ENCODE assay signal across 9 cellular contexts in the genomic region with DNA sequence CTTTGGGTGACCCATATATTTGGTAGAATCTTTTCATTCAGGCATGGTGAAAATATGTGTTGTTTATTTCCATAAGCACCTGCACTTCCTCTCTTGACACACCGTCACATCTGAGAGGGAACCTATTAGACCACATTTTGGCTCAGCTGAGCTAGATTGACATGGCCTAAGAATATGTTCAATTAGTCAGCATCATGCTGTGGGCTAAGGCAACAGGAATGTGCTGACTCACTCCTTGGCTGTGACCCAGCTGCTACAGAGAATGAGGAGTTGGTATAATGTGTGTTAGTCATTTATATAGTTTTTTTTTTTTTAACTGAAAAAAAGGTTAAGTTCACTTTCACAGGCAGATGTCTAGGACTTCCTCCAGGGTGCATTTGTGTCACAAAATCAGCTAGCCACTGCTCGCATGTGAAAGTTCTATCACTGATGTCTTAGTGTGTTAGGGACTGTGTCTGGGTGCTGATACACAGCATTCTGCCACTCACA.
A peak's percentile ranks its signal among the peaks of the same experiment; 100 is the strongest.
DNase-seq lines count a peak whose midpoint lies in the region; FAIRE-seq and TF ChIP-seq lines count a peak whose summit lies in the region.
"Had no signal": no experiment of that assay in that cellular context is flagged by ENCODE, and none has a peak within 500 bp of the region (broad histone marks: within the 10 kb centered on the region; RNA-seq: fewer than 3 reads in every experiment).

No MANE protein-coding gene starts in this region.

- no peak overlapping the region for H3K4ac ChIP-seq in neuronal stem cell (ENCODE audit: low read length)

- H3K27me3 ChIP-seq in HUES6 (ENCODE audit: control insufficient read depth, insufficient read depth, low read length), result no peaks in the 10 kb centered on the region
- no peaks in the 10 kb centered on the region for H3K27me3 ChIP-seq in neuronal stem cell (ENCODE audit: control insufficient read depth in 3 of 3, insufficient read depth in 3 of 3, low read depth in 1 of 3, low read length in 3 of 3)

- H3K23ac ChIP-seq in neuronal stem cell (ENCODE audit: low read depth, low read length, poor library complexity), result no peak overlapping the region

- H3K27ac ChIP-seq in HUES6 (ENCODE audit: low read depth, low read length), result peak overlapping the region; percentile 11; the same call in 1 of the 2 replicates
- no peak overlapping the region for H3K27ac ChIP-seq in RWPE1
- H3K27ac ChIP-seq in neuronal stem cell (replicated peaks; ENCODE audit: low read length), result no peak overlapping the region

- WGBS in neuronal stem cell (ENCODE audit: extremely low coverage in 2 of 2, insufficient read length in 2 of 2, insufficient replicate concordance in 1 of 2), 2 donors, result no CpG with 5 or more reads among the region's 2 CpGs

- H2BK120ac ChIP-seq in neuronal stem cell (ENCODE audit: low read depth, low read length), result no peak overlapping the region

- H3K4me2 ChIP-seq in neuronal stem cell (ENCODE audit: insufficient read depth, low read length, poor library complexity, severe bottlenecking), result no peak overlapping the region

- H2AFZ ChIP-seq in neuronal stem cell (ENCODE audit: low read length), result no peak overlapping the region

- H3K18ac ChIP-seq in neuronal stem cell (ENCODE audit: low read length), result no peak overlapping the region

- peak overlapping the region; percentile 47 for H3K9ac ChIP-seq in HUES6 (ENCODE audit: low read length)
- H3K9ac ChIP-seq in neuronal stem cell (ENCODE audit: low read depth, low read length, poor library complexity), result no peak overlapping the region

- H4K8ac ChIP-seq in neuronal stem cell (ENCODE audit: low read depth, low read length), result no peak overlapping the region

- no peak overlapping the region for H2BK12ac ChIP-seq in neuronal stem cell (ENCODE audit: low read length)

- no peak overlapping the region for H4K91ac ChIP-seq in neuronal stem cell (ENCODE audit: low read depth, low read length, poor library complexity)

- H3K36me3 ChIP-seq in HUES6 (ENCODE audit: control insufficient read depth, insufficient read depth, low read length), result peaks cover 13% of the 10 kb centered on the region
- no peaks in the 10 kb centered on the region for H3K36me3 ChIP-seq in neuronal stem cell (replicated peaks in 1 of 2; ENCODE audit: control insufficient read depth in 2 of 2, insufficient read depth in 2 of 2, low read length in 2 of 2)

- no peak overlapping the region for H2BK15ac ChIP-seq in neuronal stem cell (ENCODE audit: low read length)

- no peak overlapping the region for H2AK5ac ChIP-seq in neuronal stem cell (ENCODE audit: low read depth, low read length)

- H3K4me3 ChIP-seq in HUES6 (ENCODE audit: low read depth, low read length), result no peak overlapping the region
- peak overlapping the region; percentile 16 for H3K4me3 ChIP-seq in fibroblast of mammary gland (ENCODE audit: control insufficient read depth, low read depth, low read length)
- no peak overlapping the region for H3K4me3 ChIP-seq in neuronal stem cell (ENCODE audit: low read length in 2 of 2)

- peak; percentile 29 for DNase-seq in NCI-H1092 treated with DMSO at 0.1 percent for 48 hours (lab: John Stamatoyannopoulos, UW)
- DNase-seq in NCI-H1092 (lab: John Stamatoyannopoulos, UW), result no peak
- DNase-seq in GOT3 (lab: John Stamatoyannopoulos, UW), result peak; percentile 54
- peak; percentile 89 for DNase-seq in RWPE1 (ENCODE audit: low spot score)
- peak; percentile 99 for DNase-seq in fibroblast of mammary gland (ENCODE audit: low read depth)
- peak; percentile 47 for DNase-seq in neuronal stem cell (ENCODE audit: low spot score)
- no peak for DNase-seq in D721Med (ENCODE audit: insufficient read length, low spot score)

- POLR2A ChIA-PET in RWPE1 (lab: Yijun Ruan, JAX; ENCODE audit: low non-redundant PET), result no interaction called here

- H3K9me3 ChIP-seq in HUES6 (ENCODE audit: control insufficient read depth, insufficient read depth, low read depth, low read length) (no peaks in the 10 kb centered on the region), neuronal stem cell (replicated peaks in 1 of 2; ENCODE audit: control insufficient read depth in 2 of 2, insufficient read depth in 1 of 2, low read depth in 1 of 2, low read length in 2 of 2) (no peaks in the 10 kb centered on the region)

- no peaks in the 10 kb centered on the region for H3K79me1 ChIP-seq in neuronal stem cell (ENCODE audit: low read depth, low read length)

- no peak overlapping the region for H2BK5ac ChIP-seq in neuronal stem cell (ENCODE audit: low read length)

- TF ChIP-seq CTCF in RWPE1 (conservative IDR thresholded peaks at IDR 0.05; ENCODE audit: low read depth), result no peak
- no peak for TF ChIP-seq CTCF in fibroblast of mammary gland (conservative IDR thresholded peaks at IDR 0.05; ENCODE audit: control insufficient read depth, insufficient read depth, low read depth, low read length)
- no peak for TF ChIP-seq CTCF in D721Med (IDR thresholded peaks at IDR 0.05; ENCODE audit: insufficient read depth, missing control alignments)

- FAIRE-seq in D721Med (lab: Jason Lieb, UNC), result no peak
- FAIRE-seq: A204.1 had no signal

- CTCF ChIA-PET in RWPE1 (lab: Yijun Ruan, JAX), result interaction anchor here (0.5 to 0.7 kb wide), 2 partner anchors 36 to 181 kb away, joined by 3 read pairs; no protein-coding TSS in a partner anchor

- peaks cover 9% of the 10 kb centered on the region for H3K4me1 ChIP-seq in HUES6 (ENCODE audit: control insufficient read depth, insufficient read depth, low read length)
- H3K4me1 ChIP-seq in neuronal stem cell (ENCODE audit: control insufficient read depth in 2 of 2, insufficient read depth in 1 of 2, low read depth in 1 of 2, low read length in 2 of 2), result peaks cover 2 to 6% of the 10 kb centered on the region in 2 donors

- no peak overlapping the region for H3K14ac ChIP-seq in neuronal stem cell (ENCODE audit: low read length)

Comparison
In these comparisons a context has a peak if more than half of its experiments do, and no peak if none do; other contexts are left out.
1. DNase-seq: peak in NCI-H1092 treated with DMSO at 0.1 percent for 48 hours (single experiment), GOT3 (single experiment), RWPE1 (single experiment), fibroblast of mammary gland (single experiment) and neuronal stem cell (single experiment); none in NCI-H1092 (single experiment) and D721Med (single experiment).